In genomic region chr6:71028236-71028876, GRCh38 we compare ENCODE assay signal across 24 cellular contexts.
A peak's percentile ranks its signal among the peaks of the same experiment; 100 is the strongest.
DNase-seq lines count a peak whose midpoint lies in the region; ATAC-seq lines count a peak whose summit lies in the region.
"Had no signal": no experiment of that assay in that cellular context is flagged by ENCODE, and none has a peak within 500 bp of the region (broad histone marks: within the 10 kb centered on the region; RNA-seq: fewer than 3 reads in every experiment).

No MANE protein-coding gene starts in this region.

- H3K36me3 ChIP-seq in ectodermal cell (ENCODE audit: control insufficient read depth, insufficient read depth, low read length), result no peaks in the 10 kb centered on the region
- H3K36me3 ChIP-seq: SJSA1, spleen, uterus had no signal

- no peak overlapping the region for H3K4me3 ChIP-seq in ectodermal cell (ENCODE audit: insufficient read depth, low read depth, low read length)
- H3K4me3 ChIP-seq: SJSA1, spleen, uterus had no signal

- peak overlapping the region; percentile 26 for H3K27ac ChIP-seq in ectodermal cell (ENCODE audit: insufficient read depth, low read depth, low read length, poor library complexity, severe bottlenecking)
- H3K27ac ChIP-seq: SJSA1, spleen, uterus had no signal

- H3K9me3 ChIP-seq in ectodermal cell (ENCODE audit: control insufficient read depth, low read length), result no peaks in the 10 kb centered on the region
- H3K9me3 ChIP-seq: SJSA1, spleen, uterus had no signal

- H3K27me3 ChIP-seq in ectodermal cell (ENCODE audit: control insufficient read depth, insufficient read depth, low read length, poor library complexity, severe bottlenecking), result no peaks in the 10 kb centered on the region
- H3K27me3 ChIP-seq: SJSA1, spleen, uterus had no signal

- DNase-seq in DMS153 (lab: John Stamatoyannopoulos, UW) (peak; percentile 56), NCI-H69 (lab: John Stamatoyannopoulos, UW) (peak; percentile 62), midbrain (lab: John Stamatoyannopoulos, UW) (peak; percentile 72), dedifferentiated amniotic fluid mesenchymal stem cell (ENCODE audit: extremely low spot score) (no peak), mucosa of gallbladder (ENCODE audit: low spot score) (no peak)
- DNase-seq: ACHN; activated B cell treated with CpG ODN at 0.5 μM for 24 hours; activated CD8-positive, alpha-beta T cell treated with anti-CD3 and anti-CD28 coated beads, Interleukin-2, amount 10 ng/mL, durations not matched to agents 7 days and 5 days; activated naive CD4-positive, alpha-beta T cell treated with Interleukin-2 at 50 U/mL for 16 hours; activated T-cell treated with anti-CD3 and anti-CD28 coated beads, Interleukin-2, amount 50 U/mL, for 24 hours; cerebellar nuclear complex; DMS 273 treated with DMSO at 0.1 percent for 48 hours; NCI-H1436; NCI-H2171 treated with DMSO at 0.1 percent for 48 hours; nephron progenitor cell; PC-3; spleen; stimulated activated CD4-positive, alpha-beta T cell treated with anti-CD3 and anti-CD28 coated beads, Interleukin-4, amount 100 ng/mL, for 4 hours; T-helper 17 cell; uterus had no signal

- ATAC-seq in GM18873 (IDR thresholded peaks at IDR 0.05; ENCODE audit: low FRiP score, unreplicated experiment), result no peak
- no peak for ATAC-seq in GM21723 (IDR thresholded peaks at IDR 0.05; ENCODE audit: unreplicated experiment)
- ATAC-seq: activated CD8-positive, alpha-beta T cell treated with anti-CD3 and anti-CD28 coated beads, Interleukin-2, amount 10 ng/mL, durations not matched to agents 7 days and 5 days; PC-3; T-helper 17 cell had no signal

- peaks cover 3% of the 10 kb centered on the region for H3K4me1 ChIP-seq in ectodermal cell (ENCODE audit: control insufficient read depth, insufficient read depth, low read length)
- H3K4me1 ChIP-seq: SJSA1, spleen, uterus had no signal

- WGBS in ectodermal cell, 2 experiments, result 63 to 69% methylated on average over 7 of the region's 7 CpGs

Comparison
In these comparisons a context has a peak if more than half of its experiments do, and no peak if none do; other contexts are left out.
1. DNase-seq: peak in DMS153 (single experiment), NCI-H69 (single experiment) and midbrain (single experiment); none in dedifferentiated amniotic fluid mesenchymal stem cell (single experiment) and mucosa of gallbladder (single experiment).